Comparison of ENCODE assay signal across 13 cellular contexts in the genomic region with DNA sequence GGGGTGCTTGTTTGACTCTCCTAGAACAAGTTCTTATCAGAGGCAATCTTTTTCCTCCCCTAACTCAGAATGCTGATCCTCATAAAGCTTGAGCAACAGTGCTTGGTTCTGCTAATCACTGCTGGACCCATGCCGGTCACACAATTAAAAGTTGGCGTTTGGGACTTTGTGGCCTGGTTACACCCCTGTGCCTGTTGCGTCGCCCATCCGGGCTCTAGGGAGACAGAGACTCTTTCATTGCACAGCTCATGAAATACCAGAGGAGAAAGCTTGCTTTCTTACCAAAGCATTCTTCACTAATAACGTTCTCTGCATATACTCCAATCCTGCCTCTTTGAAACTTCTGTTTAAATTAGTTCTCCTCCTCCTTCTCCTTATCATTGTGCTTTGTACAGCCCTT.
A peak's percentile ranks its signal among the peaks of the same experiment; 100 is the strongest.
DNase-seq lines count a peak whose midpoint lies in the region; ATAC-seq and TF ChIP-seq lines count a peak whose summit lies in the region.
"Had no signal": no experiment of that assay in that cellular context is flagged by ENCODE, and none has a peak within 500 bp of the region (broad histone marks: within the 10 kb centered on the region; RNA-seq: fewer than 3 reads in every experiment).

No MANE protein-coding gene starts in this region.

- intact Hi-C loops in right cardiac atrium (cut with DNase I) (loop anchor here in 1 of 4 donors (10.0 kb wide), 1 partner anchor 292 kb away; no protein-coding TSS in a partner anchor), esophagus squamous epithelium (cut with DNase I) (no loop called here)

- H3K4me1 Mint-ChIP-seq in activated CD4-positive, alpha-beta T cell treated with anti-CD3 and anti-CD28 coated beads, Interleukin-2, amount 10 ng/mL, durations not matched to agents 7 days and 5 days, result peaks cover 33% of the 10 kb centered on the region
- peaks cover 27% of the 10 kb centered on the region for H3K4me1 Mint-ChIP-seq in activated naive CD8-positive, alpha-beta T cell treated with anti-CD3 and anti-CD28 coated beads for 36 hours
- H3K4me1 Mint-ChIP-seq in stimulated activated effector memory CD8-positive, alpha-beta T cell treated with anti-CD3 and anti-CD28 coated beads, Interleukin-12 subunit alpha, Interleukin-12 subunit beta, amount 100 ng/mL, for 72 hours, result peaks cover 50% of the 10 kb centered on the region

- peak; percentile 83 to 87 for ATAC-seq in right cardiac atrium
- no peak for ATAC-seq in stimulated activated effector memory CD8-positive, alpha-beta T cell treated with anti-CD3 and anti-CD28 coated beads, Interleukin-12 subunit alpha, Interleukin-12 subunit beta, amount 100 ng/mL, for 72 hours

- no peaks in the 10 kb centered on the region for H3K36me3 ChIP-seq in esophagus squamous epithelium
- H3K36me3 ChIP-seq: upper lobe of left lung had no signal

- H3K9me3 Mint-ChIP-seq in activated CD4-positive, alpha-beta T cell treated with anti-CD3 and anti-CD28 coated beads, Interleukin-2, amount 10 ng/mL, durations not matched to agents 7 days and 5 days, result no peaks in the 10 kb centered on the region
- peaks cover 5% of the 10 kb centered on the region for H3K9me3 Mint-ChIP-seq in activated naive CD8-positive, alpha-beta T cell treated with anti-CD3 and anti-CD28 coated beads for 36 hours
- H3K9me3 Mint-ChIP-seq in stimulated activated effector memory CD8-positive, alpha-beta T cell treated with anti-CD3 and anti-CD28 coated beads, Interleukin-12 subunit alpha, Interleukin-12 subunit beta, amount 100 ng/mL, for 72 hours, result no peaks in the 10 kb centered on the region

- no peak for TF ChIP-seq POLR2A in esophagus squamous epithelium (IDR thresholded peaks at IDR 0.05)

- H3K27me3 Mint-ChIP-seq in activated CD4-positive, alpha-beta T cell treated with anti-CD3 and anti-CD28 coated beads, Interleukin-2, amount 10 ng/mL, durations not matched to agents 7 days and 5 days, result no peaks in the 10 kb centered on the region
- H3K27me3 Mint-ChIP-seq in activated naive CD8-positive, alpha-beta T cell treated with anti-CD3 and anti-CD28 coated beads for 36 hours, result no peaks in the 10 kb centered on the region

- H3K36me3 Mint-ChIP-seq in activated CD4-positive, alpha-beta T cell treated with anti-CD3 and anti-CD28 coated beads, Interleukin-2, amount 10 ng/mL, durations not matched to agents 7 days and 5 days (ENCODE audit: low read depth), result peaks cover 15% of the 10 kb centered on the region
- peaks cover 28% of the 10 kb centered on the region for H3K36me3 Mint-ChIP-seq in activated naive CD8-positive, alpha-beta T cell treated with anti-CD3 and anti-CD28 coated beads for 36 hours
- H3K36me3 Mint-ChIP-seq in stimulated activated effector memory CD8-positive, alpha-beta T cell treated with anti-CD3 and anti-CD28 coated beads, Interleukin-12 subunit alpha, Interleukin-12 subunit beta, amount 100 ng/mL, for 72 hours, result peaks cover 17% of the 10 kb centered on the region

- H3K27me3 ChIP-seq in right cardiac atrium (ENCODE audit: control insufficient read depth, insufficient read depth) (no peaks in the 10 kb centered on the region), esophagus squamous epithelium (no peaks in the 10 kb centered on the region)
- H3K27me3 ChIP-seq: upper lobe of left lung had no signal

- CTCF ChIA-PET in activated CD4-positive, alpha-beta T cell treated with anti-CD3 and anti-CD28 coated beads, Interleukin-2, amount 10 ng/mL, durations not matched to agents 7 days and 5 days (lab: Charles Lee), result interaction anchor here (0.8 to 1.0 kb wide), 2 partner anchors 10 to 656 kb away, joined by 3 read pairs; no protein-coding TSS in a partner anchor

- peak overlapping the region; percentile 36 for H3K27ac Mint-ChIP-seq in activated CD4-positive, alpha-beta T cell treated with anti-CD3 and anti-CD28 coated beads, Interleukin-2, amount 10 ng/mL, durations not matched to agents 7 days and 5 days
- H3K27ac Mint-ChIP-seq in activated naive CD8-positive, alpha-beta T cell treated with anti-CD3 and anti-CD28 coated beads for 36 hours, result peak overlapping the region; percentile 95
- H3K27ac Mint-ChIP-seq in stimulated activated effector memory CD8-positive, alpha-beta T cell treated with anti-CD3 and anti-CD28 coated beads, Interleukin-12 subunit alpha, Interleukin-12 subunit beta, amount 100 ng/mL, for 72 hours, result peak overlapping the region; percentile 84

- POLR2A ChIA-PET in activated CD4-positive, alpha-beta T cell treated with anti-CD3 and anti-CD28 coated beads, Interleukin-2, amount 10 ng/mL, durations not matched to agents 7 days and 5 days (lab: Charles Lee), result no interaction called here

- H3K4me1 ChIP-seq in right cardiac atrium (ENCODE audit: control insufficient read depth, insufficient read depth, low read length) (peaks cover 4% of the 10 kb centered on the region), esophagus squamous epithelium (peaks cover 0 to 8% (median 0%) of the 10 kb centered on the region in 3 donors)

- H3K9me3 ChIP-seq in right cardiac atrium (ENCODE audit: control insufficient read depth, low read length), result no peaks in the 10 kb centered on the region
- no peaks in the 10 kb centered on the region for H3K9me3 ChIP-seq in esophagus squamous epithelium
- H3K9me3 ChIP-seq: upper lobe of left lung had no signal

- WGBS in right cardiac atrium, result 42% methylated on average over 6 of the region's 6 CpGs
- WGBS in esophagus squamous epithelium, 2 donors, result 65 to 82% methylated on average over 6 of the region's 6 CpGs

- no peak for DNase-seq in activated CD4-positive, alpha-beta T cell treated with anti-CD3 and anti-CD28 coated beads, Interleukin-2, amount 10 ng/mL, durations not matched to agents 7 days and 5 days
- no peak for DNase-seq in activated CD4-positive, alpha-beta T cell treated with anti-CD3 and anti-CD28 coated beads for 48 hours
- DNase-seq in activated naive CD8-positive, alpha-beta T cell treated with anti-CD3 and anti-CD28 coated beads for 36 hours, result no peak
- peak; percentile 70 to 82 (median 78) for DNase-seq in right cardiac atrium
- DNase-seq in stimulated activated effector memory CD8-positive, alpha-beta T cell treated with anti-CD3 and anti-CD28 coated beads, Interleukin-12 subunit alpha, Interleukin-12 subunit beta, amount 100 ng/mL, for 72 hours (ENCODE audit: low spot score in 2 of 2), result no peak
- DNase-seq in kidney tubule cell (ENCODE audit: low spot score), result no peak
- DNase-seq in esophagus squamous epithelium (lab: John Stamatoyannopoulos, UW), result no peak
- DNase-seq in dermis blood vessel endothelial cell, result no peak
- DNase-seq: activated CD4-positive, alpha-beta T cell treated with anti-CD3 and anti-CD28 coated beads, Interleukin-2, amount 50 U/mL, for 4 hours; Calu3; NCI-H1930; upper lobe of left lung had no signal

- peak overlapping the region; percentile 9 for H3K27ac ChIP-seq in right cardiac atrium (ENCODE audit: low read length)
- H3K27ac ChIP-seq in esophagus squamous epithelium, result no peak overlapping the region
- H3K27ac ChIP-seq: RWPE1, upper lobe of left lung had no signal

- H3K4me3 ChIP-seq in right cardiac atrium (ENCODE audit: low read length), result no peak overlapping the region
- no peak overlapping the region for H3K4me3 ChIP-seq in esophagus squamous epithelium
- H3K4me3 ChIP-seq: upper lobe of left lung had no signal

- H3K4me3 Mint-ChIP-seq in activated CD4-positive, alpha-beta T cell treated with anti-CD3 and anti-CD28 coated beads, Interleukin-2, amount 10 ng/mL, durations not matched to agents 7 days and 5 days, result no peak overlapping the region
- peak overlapping the region; percentile 56 for H3K4me3 Mint-ChIP-seq in activated naive CD8-positive, alpha-beta T cell treated with anti-CD3 and anti-CD28 coated beads for 36 hours
- H3K4me3 Mint-ChIP-seq in stimulated activated effector memory CD8-positive, alpha-beta T cell treated with anti-CD3 and anti-CD28 coated beads, Interleukin-12 subunit alpha, Interleukin-12 subunit beta, amount 100 ng/mL, for 72 hours, result peak overlapping the region; percentile 37

- TF ChIP-seq CTCF in esophagus squamous epithelium (IDR thresholded peaks at IDR 0.05), result no peak

Comparison
In these comparisons a context has a peak if more than half of its experiments do, and no peak if none do; other contexts are left out.
1. DNase-seq: peak in right cardiac atrium (3 of 3); none in activated CD4-positive, alpha-beta T cell treated with anti-CD3 and anti-CD28 coated beads, Interleukin-2, amount 10 ng/mL, durations not matched to agents 7 days and 5 days (single experiment), activated CD4-positive, alpha-beta T cell treated with anti-CD3 and anti-CD28 coated beads for 48 hours (single experiment), activated naive CD8-positive, alpha-beta T cell treated with anti-CD3 and anti-CD28 coated beads for 36 hours (single experiment), stimulated activated effector memory CD8-positive, alpha-beta T cell treated with anti-CD3 and anti-CD28 coated beads, Interleukin-12 subunit alpha, Interleukin-12 subunit beta, amount 100 ng/mL, for 72 hours (0 of 2), kidney tubule cell (single experiment), esophagus squamous epithelium (single experiment) and dermis blood vessel endothelial cell (single experiment).
2. H3K27ac Mint-ChIP-seq: peak in every context shown above with its lines; median percentile 95 in activated naive CD8-positive, alpha-beta T cell treated with anti-CD3 and anti-CD28 coated beads for 36 hours; 84 in stimulated activated effector memory CD8-positive, alpha-beta T cell treated with anti-CD3 and anti-CD28 coated beads, Interleukin-12 subunit alpha, Interleukin-12 subunit beta, amount 100 ng/mL, for 72 hours; 36 in activated CD4-positive, alpha-beta T cell treated with anti-CD3 and anti-CD28 coated beads, Interleukin-2, amount 10 ng/mL, durations not matched to agents 7 days and 5 days.